Comparison of ENCODE assay signal across 26 cellular contexts in genomic region chr14:55957950-55958349, GRCh38.
A peak's percentile ranks its signal among the peaks of the same experiment; 100 is the strongest.
DNase-seq lines count a peak whose midpoint lies in the region; ATAC-seq, FAIRE-seq and TF ChIP-seq lines count a peak whose summit lies in the region.
"Had no signal": no experiment of that assay in that cellular context is flagged by ENCODE, and none has a peak within 500 bp of the region (broad histone marks: within the 10 kb centered on the region; RNA-seq: fewer than 3 reads in every experiment).

No MANE protein-coding gene starts in this region.

- H3K4me1 ChIP-seq in OCI-LY7 (ENCODE audit: insufficient read depth, low read length, poor library complexity, severe bottlenecking), result no peaks in the 10 kb centered on the region
- H3K4me1 ChIP-seq: colonic mucosa, foreskin keratinocyte, lower lobe of right lung had no signal

- peaks cover 25% of the 10 kb centered on the region for H3K4me1 Mint-ChIP-seq in brain
- H3K4me1 Mint-ChIP-seq: B cell, naive B cell had no signal

- no peak overlapping the region for H2AFZ ChIP-seq in OCI-LY7 (ENCODE audit: low read length)

- DNase-seq in NCI-H1417 (lab: John Stamatoyannopoulos, UW) (peak in 2 of 3 experiments; percentile 17 to 64), NCI-H1417 treated with DMSO at 0.1 percent for 48 hours (lab: John Stamatoyannopoulos, UW) (no peak), islet precursor cell (peak; percentile 95), urothelium cell line (ENCODE audit: low spot score) (no peak), amniotic stem cell (lab: John Stamatoyannopoulos, UW) (no peak), OCI-LY7 (ENCODE audit: low spot score) (no peak)
- DNase-seq: activated CD4-positive, alpha-beta memory T cell treated with anti-CD3 and anti-CD28 coated beads for 36 hours; activated naive CD4-positive, alpha-beta T cell treated with anti-CD3 and anti-CD28 coated beads for 36 hours; activated T-cell treated with anti-CD3 and anti-CD28 coated beads, Interleukin-2, amount 50 U/mL, for 1 hour; Calu3; colonic mucosa; EL; foreskin keratinocyte; lower lobe of right lung; naive B cell; NCI-H1694; NCI-H446; OCI-M1; posterior cingulate gyrus; SHP77; stimulated activated CD4-positive, alpha-beta T cell treated with anti-CD3 and anti-CD28 coated beads, Interleukin-4, amount 100 ng/mL, for 4 hours had no signal

- POLR2A ChIA-PET in OCI-LY7 (lab: Charles Lee), result no interaction called here

- no peak overlapping the region for H3K4me2 ChIP-seq in OCI-LY7 (ENCODE audit: low read length)

- no peak overlapping the region for H3K27ac ChIP-seq in OCI-LY7 (ENCODE audit: low read depth, low read length, poor library complexity, severe bottlenecking)
- H3K27ac ChIP-seq: 22Rv1, colonic mucosa, foreskin keratinocyte, lower lobe of right lung had no signal

- peak; percentile 52 for FAIRE-seq in urothelium cell line (lab: Jason Lieb, UNC)
- FAIRE-seq: endothelial cell of umbilical vein had no signal

- H3K36me3 Mint-ChIP-seq in brain, result no peaks in the 10 kb centered on the region
- H3K36me3 Mint-ChIP-seq: activated CD4-positive, alpha-beta memory T cell treated with anti-CD3 and anti-CD28 coated beads for 36 hours; naive B cell had no signal

- H3K4me3 ChIP-seq in OCI-LY7 (ENCODE audit: low read depth, low read length, poor library complexity, severe bottlenecking), result no peak overlapping the region
- H3K4me3 ChIP-seq: colonic mucosa, lower lobe of right lung had no signal

- no TSS peak for BruUV-seq in OCI-LY7 (replicated peaks; lab: Mats Ljungman, UMichigan)

- ATAC-seq in HG02981 (IDR thresholded peaks at IDR 0.05; ENCODE audit: unreplicated experiment), result no peak
- ATAC-seq: foreskin keratinocyte, lower lobe of right lung had no signal

- peaks cover 9% of the 10 kb centered on the region for H3K27me3 Mint-ChIP-seq in brain

- TF ChIP-seq CTCF in brain (conservative IDR thresholded peaks at IDR 0.05), result no peak
- no peak for TF ChIP-seq CTCF in OCI-LY7 (conservative IDR thresholded peaks at IDR 0.05; ENCODE audit: low read length)

- no peaks in the 10 kb centered on the region for H3K9me3 ChIP-seq in OCI-LY7 (ENCODE audit: low read length)
- H3K9me3 ChIP-seq: colonic mucosa, lower lobe of right lung had no signal

- H3K9me3 Mint-ChIP-seq in brain, result no peaks in the 10 kb centered on the region
- H3K9me3 Mint-ChIP-seq: activated CD4-positive, alpha-beta memory T cell treated with anti-CD3 and anti-CD28 coated beads for 36 hours; activated naive CD4-positive, alpha-beta T cell treated with anti-CD3 and anti-CD28 coated beads for 36 hours; naive B cell had no signal

- peak overlapping the region; percentile 2 to 62 (median 36) for H3K4me3 Mint-ChIP-seq in brain
- H3K4me3 Mint-ChIP-seq: activated CD4-positive, alpha-beta memory T cell treated with anti-CD3 and anti-CD28 coated beads for 36 hours; activated naive CD4-positive, alpha-beta T cell treated with anti-CD3 and anti-CD28 coated beads for 36 hours; B cell; naive B cell had no signal

- no peaks in the 10 kb centered on the region for H3K79me2 ChIP-seq in OCI-LY7 (ENCODE audit: insufficient read depth, low read depth, low read length)

- CTCF ChIA-PET in OCI-LY7 (lab: Charles Lee; ENCODE audit: unreplicated experiment), result interaction anchor here (0.6 kb wide), 1 partner anchor 511 kb away, joined by 3 read pairs; no protein-coding TSS in a partner anchor

- intact Hi-C loops in OCI-LY7 (cut with micrococcal nuclease; ENCODE audit: unreplicated experiment), result no loop called here

- peak overlapping the region in 3 of 5 experiments; percentile 50 to 85 (median 69) for H3K27ac Mint-ChIP-seq in brain
- H3K27ac Mint-ChIP-seq: activated CD4-positive, alpha-beta memory T cell treated with anti-CD3 and anti-CD28 coated beads for 36 hours; activated naive CD4-positive, alpha-beta T cell treated with anti-CD3 and anti-CD28 coated beads for 36 hours; B cell; naive B cell had no signal

- no peaks in the 10 kb centered on the region for H4K20me1 ChIP-seq in OCI-LY7 (ENCODE audit: insufficient read depth, low read length)

- no peaks in the 10 kb centered on the region for H3K9me2 ChIP-seq in OCI-LY7 (ENCODE audit: insufficient read depth, low read length)

- no peaks in the 10 kb centered on the region for H3K36me3 ChIP-seq in OCI-LY7 (ENCODE audit: insufficient read depth, low read length)
- H3K36me3 ChIP-seq: colonic mucosa, lower lobe of right lung had no signal

Comparison
In these comparisons a context has a peak if more than half of its experiments do, and no peak if none do; other contexts are left out.
1. DNase-seq: peak in NCI-H1417 (2 of 3) and islet precursor cell (single experiment); none in NCI-H1417 treated with DMSO at 0.1 percent for 48 hours (single experiment), urothelium cell line (single experiment), amniotic stem cell (single experiment) and OCI-LY7 (single experiment).